Comparison of ENCODE assay signal across 9 cellular contexts in genomic region chr4:112509243-112510190, GRCh38. TPM values are rescaled to one million over a fixed set of nuclear protein-coding genes. Genes with fewer than 3 reads are reported as not detected.
DNase-seq lines count a peak whose midpoint lies in the region; ATAC-seq and TF ChIP-seq lines count a peak whose summit lies in the region.
"Had no signal": no experiment of that assay in that cellular context is flagged by ENCODE, and none has a peak within 500 bp of the region (broad histone marks: within the 10 kb centered on the region; RNA-seq: fewer than 3 reads in every experiment).

No MANE protein-coding gene starts in this region.

- DNase-seq in A673 (ENCODE audit: low spot score) (no peak), kidney epithelial cell (ENCODE audit: low read depth) (peak; percentile 42), hepatic stellate cell (ENCODE audit: low spot score) (no peak), cardiac septum (ENCODE audit: low spot score) (no peak)
- peak; percentile 22 to 32 for DNase-seq in activated T-cell treated with anti-CD3 and anti-CD28 coated beads, Interleukin-2, amount 50 U/mL, for 48 hours
- DNase-seq: heart left ventricle had no signal

- CTCF ChIA-PET in A673 (lab: Charles Lee) = no interaction called here

- H3K27me3 ChIP-seq in A673 (replicated peaks; ENCODE audit: insufficient read depth, low read depth, low read length, poor library complexity) = peaks cover 79% of the 10 kb centered on the region
- peaks cover 56% of the 10 kb centered on the region for H3K27me3 ChIP-seq in kidney epithelial cell (ENCODE audit: control insufficient read depth, insufficient read depth, low read length)

- POLR2A ChIA-PET in A673 (lab: Charles Lee; ENCODE audit: low non-redundant PET) = no interaction called here

- ATAC-seq in HG02678 (IDR thresholded peaks at IDR 0.05; ENCODE audit: unreplicated experiment) = no peak
- no peak for ATAC-seq in HG03039 (IDR thresholded peaks at IDR 0.05; ENCODE audit: unreplicated experiment)
- ATAC-seq: heart left ventricle had no signal

- TF ChIP-seq CTCF in A673 (conservative IDR thresholded peaks at IDR 0.05; ENCODE audit: low read depth, low read length) (no peak), GM12875 (IDR thresholded peaks at IDR 0.05; ENCODE audit: borderline replicate concordance, insufficient read depth, low read depth, low read length) (no peak), kidney epithelial cell (IDR thresholded peaks at IDR 0.05; ENCODE audit: insufficient read depth, low read length, poor library complexity, severe bottlenecking) (no peak)

- peaks cover 10% of the 10 kb centered on the region for H3K4me1 ChIP-seq in A673 (ENCODE audit: insufficient read depth, low read length, poor library complexity, severe bottlenecking)

- H3K36me3 ChIP-seq in A673 (ENCODE audit: insufficient read depth, low read length, poor library complexity, severe bottlenecking) = no peaks in the 10 kb centered on the region
- no peaks in the 10 kb centered on the region for H3K36me3 ChIP-seq in kidney epithelial cell (ENCODE audit: control insufficient read depth, insufficient read depth, low read length)
- H3K36me3 ChIP-seq: heart left ventricle had no signal

- H3K4me3 ChIP-seq in A673 (ENCODE audit: low read depth, low read length, poor library complexity, severe bottlenecking) (peak overlapping the region; percentile 36), GM12875 (ENCODE audit: low read depth, low read length) (peak overlapping the region; percentile 31), kidney epithelial cell (ENCODE audit: low read depth, low read length) (no peak overlapping the region)

- BruUV-seq in A673 (replicated peaks; lab: Mats Ljungman, UMichigan) = no TSS peak

- H3K27ac ChIP-seq in A673 (ENCODE audit: low read depth, low read length, poor library complexity, severe bottlenecking) = no peak overlapping the region
- H3K27ac ChIP-seq: heart left ventricle had no signal

- intact Hi-C loops in A673 (cut with micrococcal nuclease; ENCODE audit: unreplicated experiment) = no loop called here
- intact Hi-C loops in cardiac septum (cut with DNase I) = no loop called here

- H3K9me3 ChIP-seq in A673 (ENCODE audit: low read depth, low read length, poor library complexity, severe bottlenecking) = no peaks in the 10 kb centered on the region
- H3K9me3 ChIP-seq: heart left ventricle had no signal

RNA-seq across cellular contexts. Expression of gene NEUROG2, which starts 6.5 kb away (rescaled TPM):
- total RNA-seq in A673 (2021) (not detected in 2 replicates), kidney epithelial cell (not detected in 2 replicates), cardiac septum (not detected)
- total RNA-seq: heart left ventricle had no signal

Comparison
In these comparisons a context has a peak if more than half of its experiments do, and no peak if none do; other contexts are left out.
1. DNase-seq: peak in activated T-cell treated with anti-CD3 and anti-CD28 coated beads, Interleukin-2, amount 50 U/mL, for 48 hours (2 of 2) and kidney epithelial cell (single experiment); none in A673 (single experiment), hepatic stellate cell (single experiment) and cardiac septum (single experiment).